ENCODE assay signal across 7 cellular contexts in genomic region chr13:48979892-48980291, GRCh38. TPM values are rescaled to one million over a fixed set of nuclear protein-coding genes. Genes with fewer than 3 reads are reported as not detected.
DNase-seq lines count a peak whose midpoint lies in the region; ATAC-seq and TF ChIP-seq lines count a peak whose summit lies in the region.

No MANE protein-coding gene starts in this region.

- TF ChIP-seq CTCF in HFFc6 (IDR thresholded peaks at IDR 0.05) = no peak
- no peak for TF ChIP-seq CTCF in nephron progenitor cell (IDR thresholded peaks at IDR 0.05)

- peaks cover 20% of the 10 kb centered on the region for H4K20me1 ChIP-seq in Karpas-422 (ENCODE audit: insufficient read depth, low read depth, low read length)

- no peak overlapping the region for H3K9ac ChIP-seq in Karpas-422 (ENCODE audit: low read length)

- ATAC-seq in GM18867 (IDR thresholded peaks at IDR 0.05; ENCODE audit: unreplicated experiment) = peak; percentile 44

- no peaks in the 10 kb centered on the region for H3K36me3 ChIP-seq in Karpas-422 (ENCODE audit: insufficient read depth, low read length)

- H3K4me3 Mint-ChIP-seq in HFFc6 (peak overlapping the region; percentile 97), nephron progenitor cell (no peak overlapping the region)

- no peak overlapping the region for H3K27ac ChIP-seq in Karpas-422 (ENCODE audit: low read length)

- H3K36me3 Mint-ChIP-seq in HFFc6 (ENCODE audit: low read depth) = peaks cover 16% of the 10 kb centered on the region
- H3K36me3 Mint-ChIP-seq in nephron progenitor cell (ENCODE audit: low read depth) = peaks cover 15% of the 10 kb centered on the region

- H3K27me3 ChIP-seq in Karpas-422 (ENCODE audit: low read length) = peaks cover 3% of the 10 kb centered on the region; the same call in 1 of the 2 replicates

- no peak overlapping the region for H3K4me3 ChIP-seq in Karpas-422 (ENCODE audit: low read length)

- peaks cover 40% of the 10 kb centered on the region for H3K4me1 Mint-ChIP-seq in HFFc6 (ENCODE audit: low read depth)
- H3K4me1 Mint-ChIP-seq in nephron progenitor cell = peaks cover 48% of the 10 kb centered on the region

- H3K79me2 ChIP-seq in Karpas-422 (ENCODE audit: low read length) = no peaks in the 10 kb centered on the region

- peaks cover 43% of the 10 kb centered on the region for H3K4me1 ChIP-seq in Karpas-422 (ENCODE audit: low read length)

- peaks cover 6% of the 10 kb centered on the region for H3K9me3 Mint-ChIP-seq in HFFc6
- H3K9me3 Mint-ChIP-seq in nephron progenitor cell = peaks cover 8% of the 10 kb centered on the region

- H2AFZ ChIP-seq in Karpas-422 (ENCODE audit: low read length) = no peak overlapping the region

- H3K27ac Mint-ChIP-seq in HFFc6 (peak overlapping the region; percentile 43), nephron progenitor cell (peak overlapping the region; percentile 18)

- H3K9me3 ChIP-seq in Karpas-422 (ENCODE audit: low read length) = no peaks in the 10 kb centered on the region

- H3K27me3 Mint-ChIP-seq in HFFc6 (ENCODE audit: insufficient read depth) (no peaks in the 10 kb centered on the region), nephron progenitor cell (ENCODE audit: low read depth, poor library complexity) (peaks cover 4% of the 10 kb centered on the region)

- DNase-seq in HFFc6 (no peak), Karpas-422 (peak; percentile 85), nephron progenitor cell (no peak), inferior parietal cortex (ENCODE audit: extremely low spot score) (no peak), occipital lobe (lab: John Stamatoyannopoulos, UW) (no peak), NCI-H1092 (lab: John Stamatoyannopoulos, UW) (no peak)

- H3K4me2 ChIP-seq in Karpas-422 (ENCODE audit: low read depth, low read length, poor library complexity, severe bottlenecking) = peak overlapping the region; percentile 46

- H3K9me2 ChIP-seq in Karpas-422 (replicated peaks; ENCODE audit: insufficient read depth, low read length) = no peaks in the 10 kb centered on the region

RNA-seq across cellular contexts. Expression of gene FNDC3A, which starts 4.2 kb away (rescaled TPM):
- total RNA-seq in HFFc6 (2021; fragmentation: NEBNext Ultra II Directional; extraction: Animal tissue kit (Norgen Biotek cat#: 25700)) = 10 to 100 TPM; 60.3 to 73.8 (median 67.9) TPM
- total RNA-seq in Karpas-422 (2014; rRNA removed; shearing (Covaris generic); ENCODE audit: low replicate concordance) = 13.9 and 36.0 TPM in 2 replicates
- total RNA-seq in occipital lobe = 84.8 TPM
